In the genomic region with DNA sequence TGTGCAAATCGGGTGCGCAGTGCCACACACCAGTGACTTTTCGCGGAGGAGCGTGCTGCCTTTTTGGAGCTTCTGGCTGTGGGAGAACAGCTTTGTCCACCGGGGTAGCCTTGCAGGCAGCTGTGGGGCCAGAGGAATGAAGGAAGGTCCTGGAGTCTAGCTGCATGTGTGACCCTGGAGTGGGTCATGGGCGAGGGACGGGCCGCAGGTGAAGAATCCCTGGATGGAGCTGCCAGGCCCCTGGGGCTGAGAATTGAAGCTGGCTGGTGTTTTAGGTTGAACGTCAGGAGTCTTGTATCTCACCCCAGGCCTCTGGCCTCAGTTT, we compare ENCODE assay signal across 23 cellular contexts. TPM values are rescaled to one million over a fixed set of nuclear protein-coding genes. Genes with fewer than 3 reads are reported as not detected.
"Had no signal": no experiment of that assay in that cellular context is flagged by ENCODE, and none has a peak within 500 bp of the region (broad histone marks: within the 10 kb centered on the region; RNA-seq: fewer than 3 reads in every experiment).

No MANE protein-coding gene starts in this region.

- ATAC-seq: activated naive CD8-positive, alpha-beta T cell treated with anti-CD3 and anti-CD28 coated beads, Interleukin-2, amount 50 U/mL, for 24 hours; activated T-cell treated with anti-CD3 and anti-CD28 coated beads, Interleukin-2, amount 50 U/mL, for 4 hours; esophagus mucosa; gastroesophageal sphincter; left ventricle myocardium superior; natural killer cell; stimulated activated memory B cell treated with anti-CD40 and anti-IgM and Interleukin-4, amounts not matched to agents 10 μg/mL and 1 μg/mL and 100 μg/mL, for 72 hours had no signal

- H3K9me3 ChIP-seq: gastroesophageal sphincter, heart left ventricle, spleen, testis, upper lobe of left lung had no signal

- H3K4me3 Mint-ChIP-seq: activated CD4-positive, alpha-beta T cell treated with anti-CD3 and anti-CD28 coated beads, Interleukin-2, amount 10 ng/mL, durations not matched to agents 24 days and 14 days; activated naive CD4-positive, alpha-beta T cell treated with anti-CD3 and anti-CD28 coated beads, Interleukin-2, amount 10 ng/mL, durations not matched to agents 7 days and 5 days; activated naive CD8-positive, alpha-beta T cell treated with anti-CD3 and anti-CD28 coated beads, Interleukin-2, amount 50 U/mL, for 24 hours; activated T-cell treated with anti-CD3 and anti-CD28 coated beads, Interleukin-2, amount 50 U/mL, for 4 hours; central memory CD8-positive, alpha-beta T cell; memory B cell; natural killer cell; stimulated activated memory B cell treated with anti-CD40 and anti-IgM and Interleukin-4, amounts not matched to agents 10 μg/mL and 1 μg/mL and 100 μg/mL, for 72 hours had no signal

- H3K27me3 ChIP-seq: brain microvascular endothelial cell, gastroesophageal sphincter, heart left ventricle, testis, upper lobe of left lung had no signal

- H3K4me1 Mint-ChIP-seq: activated CD4-positive, alpha-beta T cell treated with anti-CD3 and anti-CD28 coated beads, Interleukin-2, amount 10 ng/mL, durations not matched to agents 24 days and 14 days; activated naive CD4-positive, alpha-beta T cell treated with anti-CD3 and anti-CD28 coated beads, Interleukin-2, amount 10 ng/mL, durations not matched to agents 7 days and 5 days; activated naive CD8-positive, alpha-beta T cell treated with anti-CD3 and anti-CD28 coated beads, Interleukin-2, amount 50 U/mL, for 24 hours; central memory CD8-positive, alpha-beta T cell; natural killer cell had no signal

- H3K4me3 ChIP-seq: gastroesophageal sphincter, heart left ventricle, spleen, testis, upper lobe of left lung had no signal

- H3K9me3 Mint-ChIP-seq: activated CD4-positive, alpha-beta T cell treated with anti-CD3 and anti-CD28 coated beads, Interleukin-2, amount 10 ng/mL, durations not matched to agents 24 days and 14 days; activated naive CD4-positive, alpha-beta T cell treated with anti-CD3 and anti-CD28 coated beads, Interleukin-2, amount 10 ng/mL, durations not matched to agents 7 days and 5 days; activated naive CD8-positive, alpha-beta T cell treated with anti-CD3 and anti-CD28 coated beads, Interleukin-2, amount 50 U/mL, for 24 hours; activated T-cell treated with anti-CD3 and anti-CD28 coated beads, Interleukin-2, amount 50 U/mL, for 4 hours; central memory CD8-positive, alpha-beta T cell; memory B cell; natural killer cell; stimulated activated memory B cell treated with anti-CD40 and anti-IgM and Interleukin-4, amounts not matched to agents 10 μg/mL and 1 μg/mL and 100 μg/mL, for 72 hours had no signal

- H3K27me3 Mint-ChIP-seq: activated CD4-positive, alpha-beta T cell treated with anti-CD3 and anti-CD28 coated beads, Interleukin-2, amount 10 ng/mL, durations not matched to agents 24 days and 14 days; activated naive CD8-positive, alpha-beta T cell treated with anti-CD3 and anti-CD28 coated beads, Interleukin-2, amount 50 U/mL, for 24 hours; central memory CD8-positive, alpha-beta T cell; memory B cell; stimulated activated memory B cell treated with anti-CD40 and anti-IgM and Interleukin-4, amounts not matched to agents 10 μg/mL and 1 μg/mL and 100 μg/mL, for 72 hours had no signal

- H3K27ac Mint-ChIP-seq: activated CD4-positive, alpha-beta T cell treated with anti-CD3 and anti-CD28 coated beads, Interleukin-2, amount 10 ng/mL, durations not matched to agents 24 days and 14 days; activated naive CD4-positive, alpha-beta T cell treated with anti-CD3 and anti-CD28 coated beads, Interleukin-2, amount 10 ng/mL, durations not matched to agents 7 days and 5 days; activated naive CD8-positive, alpha-beta T cell treated with anti-CD3 and anti-CD28 coated beads, Interleukin-2, amount 50 U/mL, for 24 hours; memory B cell; natural killer cell; stimulated activated memory B cell treated with anti-CD40 and anti-IgM and Interleukin-4, amounts not matched to agents 10 μg/mL and 1 μg/mL and 100 μg/mL, for 72 hours had no signal

- H3K27ac ChIP-seq: brain microvascular endothelial cell, heart left ventricle, spleen, testis, upper lobe of left lung had no signal

- DNase-seq: activated CD4-positive, alpha-beta T cell treated with anti-CD3 and anti-CD28 coated beads, Interleukin-2, amount 10 ng/mL, durations not matched to agents 24 days and 14 days; activated CD8-positive, alpha-beta memory T cell treated with anti-CD3 and anti-CD28 coated beads, Interleukin-2, amount 50 U/mL, for 4 hours; activated naive CD4-positive, alpha-beta T cell treated with anti-CD3 and anti-CD28 coated beads, Interleukin-2, amount 10 ng/mL, durations not matched to agents 7 days and 5 days; activated naive CD8-positive, alpha-beta T cell treated with anti-CD3 and anti-CD28 coated beads, Interleukin-2, amount 50 U/mL, for 24 hours; activated T-cell treated with anti-CD3 and anti-CD28 coated beads, Interleukin-2, amount 50 U/mL, for 4 hours; anterior cingulate cortex; brain microvascular endothelial cell; cortex of kidney; kidney glomerular epithelial cell; left ventricle myocardium superior; natural killer cell; stimulated activated CD4-positive, alpha-beta T cell treated with anti-CD3 and anti-CD28 coated beads, Interleukin-4, amount 100 ng/mL, for 4 hours; T-helper 9 cell; testis; upper lobe of left lung had no signal

- H3K36me3 Mint-ChIP-seq: activated naive CD4-positive, alpha-beta T cell treated with anti-CD3 and anti-CD28 coated beads, Interleukin-2, amount 10 ng/mL, durations not matched to agents 7 days and 5 days; memory B cell; natural killer cell had no signal

RNA-seq across cellular contexts. Expression of a gene that starts 54.3 kb away (rescaled TPM):
- total RNA-seq: activated CD4-positive, alpha-beta T cell treated with anti-CD3 and anti-CD28 coated beads, Interleukin-2, amount 10 ng/mL, durations not matched to agents 24 days and 14 days; activated T-cell treated with anti-CD3 and anti-CD28 coated beads, Interleukin-2, amount 50 U/mL, for 4 hours; esophagus mucosa; gastroesophageal sphincter; heart left ventricle; left ventricle myocardium superior; natural killer cell; renal cortical epithelial cell; spleen had no signal
